In the genomic region with DNA sequence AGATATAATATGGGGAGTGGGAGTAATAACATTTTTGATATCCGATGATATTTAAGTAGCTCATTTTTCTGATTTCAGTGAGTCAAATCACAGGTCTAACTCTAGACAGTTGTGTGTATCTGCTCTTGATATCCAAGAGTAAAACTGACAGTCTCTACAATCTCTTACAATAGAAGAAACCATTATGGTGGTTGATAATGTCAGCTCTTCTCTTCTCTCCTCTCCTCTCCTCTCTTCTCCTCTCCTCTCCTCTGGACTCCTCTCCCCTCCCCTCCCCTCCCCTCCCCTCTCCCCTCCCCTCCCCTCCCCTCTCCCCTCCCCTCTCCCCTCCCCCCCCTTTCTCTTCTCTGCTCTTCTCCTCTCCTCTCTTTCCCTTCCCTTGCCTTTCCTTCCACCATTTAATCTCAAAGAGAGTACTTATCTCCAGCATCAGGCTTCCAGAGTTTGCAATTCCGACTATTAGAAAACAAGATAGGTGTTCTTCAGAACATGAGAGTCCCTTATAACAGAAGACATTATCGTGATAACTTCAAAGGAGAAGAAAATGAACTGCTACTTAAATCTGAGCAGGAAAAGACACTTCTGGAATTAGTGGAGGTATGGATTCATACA, we compare ENCODE assay signal across 1 cellular context.
A peak's percentile ranks its signal among the peaks of the same experiment; 100 is the strongest.
TF ChIP-seq lines count a peak whose summit lies in the region.

No MANE protein-coding gene starts in this region.

TF ChIP-seq in HepG2, 621 proteins besides CTCF, POLR2A, EP300 and RAD21:
- peak; percentile 83; the same call in 1 of the 2 replicates for TF ChIP-seq PCBP1 (IDR thresholded peaks at IDR 0.05; ENCODE audit: borderline replicate concordance, low read depth, low read length)
- TF ChIP-seq HNRNPK (IDR thresholded peaks at IDR 0.05; ENCODE audit: low read depth, low read length, poor library complexity, severe bottlenecking) = peak; percentile 94
- TF ChIP-seq NFE2L1 (CRISPR knock-in tag; IDR thresholded peaks at IDR 0.05; ENCODE audit: borderline replicate concordance) = no peak
